Comparison of ENCODE assay signal across 1 cellular context in the genomic region with DNA sequence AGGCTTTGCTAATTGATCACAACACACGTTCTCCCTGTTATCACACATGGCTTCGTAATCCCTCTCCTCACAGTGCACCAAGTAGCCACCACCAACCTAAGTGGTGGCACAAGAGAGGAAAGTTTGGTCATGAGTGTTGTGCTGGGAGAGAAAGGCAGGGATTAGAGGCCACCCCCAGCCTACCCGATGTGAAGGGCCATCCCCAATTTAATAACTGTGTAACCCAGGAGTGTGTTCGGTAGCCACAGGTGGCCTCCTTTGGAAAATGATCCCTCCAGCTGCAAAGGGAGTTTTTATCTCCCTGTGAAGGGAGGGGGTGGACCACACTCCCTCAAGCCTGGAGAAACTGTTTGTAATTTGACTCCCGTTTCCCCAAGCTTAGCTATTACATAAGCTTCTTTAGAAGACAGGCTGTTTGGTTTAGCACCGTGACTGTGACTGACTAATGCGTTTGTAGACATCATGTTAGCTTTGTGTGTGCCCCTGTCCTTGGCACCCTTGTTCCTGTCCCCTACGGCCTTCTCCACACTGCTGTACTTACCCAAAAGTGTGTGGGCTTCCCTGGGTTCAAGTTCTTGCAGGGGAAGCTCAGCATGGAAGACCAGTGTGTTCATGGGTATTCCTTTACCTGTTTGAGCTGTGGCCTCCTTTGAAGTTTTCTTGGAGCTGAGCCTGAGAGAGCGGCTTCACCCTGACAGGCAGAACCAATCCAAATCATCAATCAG.
TF ChIP-seq lines count a peak whose summit lies in the region.

No MANE protein-coding gene starts in this region.

TF ChIP-seq in GM23338, 12 proteins besides CTCF, POLR2A, EP300 and RAD21 (continued from another document):
- TF ChIP-seq, protein P1, sequence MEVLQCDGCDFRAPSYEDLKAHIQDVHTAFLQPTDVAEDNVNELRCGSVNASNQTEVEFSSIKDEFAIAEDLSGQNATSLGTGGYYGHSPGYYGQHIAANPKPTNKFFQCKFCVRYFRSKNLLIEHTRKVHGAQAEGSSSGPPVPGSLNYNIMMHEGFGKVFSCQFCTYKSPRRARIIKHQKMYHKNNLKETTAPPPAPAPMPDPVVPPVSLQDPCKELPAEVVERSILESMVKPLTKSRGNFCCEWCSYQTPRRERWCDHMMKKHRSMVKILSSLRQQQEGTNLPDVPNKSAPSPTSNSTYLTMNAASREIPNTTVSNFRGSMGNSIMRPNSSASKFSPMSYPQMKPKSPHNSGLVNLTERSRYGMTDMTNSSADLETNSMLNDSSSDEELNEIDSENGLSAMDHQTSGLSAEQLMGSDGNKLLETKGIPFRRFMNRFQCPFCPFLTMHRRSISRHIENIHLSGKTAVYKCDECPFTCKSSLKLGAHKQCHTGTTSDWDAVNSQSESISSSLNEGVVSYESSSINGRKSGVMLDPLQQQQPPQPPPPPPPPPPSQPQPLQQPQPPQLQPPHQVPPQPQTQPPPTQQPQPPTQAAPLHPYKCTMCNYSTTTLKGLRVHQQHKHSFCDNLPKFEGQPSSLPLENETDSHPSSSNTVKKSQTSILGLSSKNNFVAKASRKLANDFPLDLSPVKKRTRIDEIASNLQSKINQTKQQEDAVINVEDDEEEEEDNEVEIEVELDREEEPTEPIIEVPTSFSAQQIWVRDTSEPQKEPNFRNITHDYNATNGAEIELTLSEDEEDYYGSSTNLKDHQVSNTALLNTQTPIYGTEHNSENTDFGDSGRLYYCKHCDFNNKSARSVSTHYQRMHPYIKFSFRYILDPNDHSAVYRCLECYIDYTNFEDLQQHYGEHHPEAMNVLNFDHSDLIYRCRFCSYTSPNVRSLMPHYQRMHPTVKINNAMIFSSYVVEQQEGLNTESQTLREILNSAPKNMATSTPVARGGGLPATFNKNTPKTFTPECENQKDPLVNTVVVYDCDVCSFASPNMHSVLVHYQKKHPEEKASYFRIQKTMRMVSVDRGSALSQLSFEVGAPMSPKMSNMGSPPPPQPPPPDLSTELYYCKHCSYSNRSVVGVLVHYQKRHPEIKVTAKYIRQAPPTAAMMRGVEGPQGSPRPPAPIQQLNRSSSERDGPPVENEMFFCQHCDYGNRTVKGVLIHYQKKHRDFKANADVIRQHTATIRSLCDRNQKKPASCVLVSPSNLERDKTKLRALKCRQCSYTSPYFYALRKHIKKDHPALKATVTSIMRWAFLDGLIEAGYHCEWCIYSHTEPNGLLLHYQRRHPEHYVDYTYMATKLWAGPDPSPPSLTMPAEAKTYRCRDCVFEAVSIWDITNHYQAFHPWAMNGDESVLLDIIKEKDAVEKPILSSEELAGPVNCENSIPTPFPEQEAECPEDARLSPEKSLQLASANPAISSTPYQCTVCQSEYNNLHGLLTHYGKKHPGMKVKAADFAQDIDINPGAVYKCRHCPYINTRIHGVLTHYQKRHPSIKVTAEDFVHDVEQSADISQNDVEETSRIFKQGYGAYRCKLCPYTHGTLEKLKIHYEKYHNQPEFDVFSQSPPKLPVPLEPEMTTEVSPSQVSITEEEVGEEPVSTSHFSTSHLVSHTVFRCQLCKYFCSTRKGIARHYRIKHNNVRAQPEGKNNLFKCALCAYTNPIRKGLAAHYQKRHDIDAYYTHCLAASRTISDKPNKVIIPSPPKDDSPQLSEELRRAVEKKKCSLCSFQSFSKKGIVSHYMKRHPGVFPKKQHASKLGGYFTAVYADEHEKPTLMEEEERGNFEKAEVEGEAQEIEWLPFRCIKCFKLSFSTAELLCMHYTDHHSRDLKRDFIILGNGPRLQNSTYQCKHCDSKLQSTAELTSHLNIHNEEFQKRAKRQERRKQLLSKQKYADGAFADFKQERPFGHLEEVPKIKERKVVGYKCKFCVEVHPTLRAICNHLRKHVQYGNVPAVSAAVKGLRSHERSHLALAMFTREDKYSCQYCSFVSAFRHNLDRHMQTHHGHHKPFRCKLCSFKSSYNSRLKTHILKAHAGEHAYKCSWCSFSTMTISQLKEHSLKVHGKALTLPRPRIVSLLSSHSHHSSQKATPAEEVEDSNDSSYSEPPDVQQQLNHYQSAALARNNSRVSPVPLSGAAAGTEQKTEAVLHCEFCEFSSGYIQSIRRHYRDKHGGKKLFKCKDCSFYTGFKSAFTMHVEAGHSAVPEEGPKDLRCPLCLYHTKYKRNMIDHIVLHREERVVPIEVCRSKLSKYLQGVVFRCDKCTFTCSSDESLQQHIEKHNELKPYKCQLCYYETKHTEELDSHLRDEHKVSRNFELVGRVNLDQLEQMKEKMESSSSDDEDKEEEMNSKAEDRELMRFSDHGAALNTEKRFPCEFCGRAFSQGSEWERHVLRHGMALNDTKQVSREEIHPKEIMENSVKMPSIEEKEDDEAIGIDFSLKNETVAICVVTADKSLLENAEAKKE (CRISPR knock-in tag; IDR thresholded peaks at IDR 0.05) = no peak
- TF ChIP-seq JUNB (IDR thresholded peaks at IDR 0.05; ENCODE audit: unreplicated experiment) = no peak
- TF ChIP-seq ZNF331 (CRISPR knock-in tag; IDR thresholded peaks at IDR 0.05; ENCODE audit: low read depth) = no peak
- no peak for TF ChIP-seq EZH2 (IDR thresholded peaks at IDR 0.05; ENCODE audit: low read depth, unreplicated experiment)
